In the genomic region with DNA sequence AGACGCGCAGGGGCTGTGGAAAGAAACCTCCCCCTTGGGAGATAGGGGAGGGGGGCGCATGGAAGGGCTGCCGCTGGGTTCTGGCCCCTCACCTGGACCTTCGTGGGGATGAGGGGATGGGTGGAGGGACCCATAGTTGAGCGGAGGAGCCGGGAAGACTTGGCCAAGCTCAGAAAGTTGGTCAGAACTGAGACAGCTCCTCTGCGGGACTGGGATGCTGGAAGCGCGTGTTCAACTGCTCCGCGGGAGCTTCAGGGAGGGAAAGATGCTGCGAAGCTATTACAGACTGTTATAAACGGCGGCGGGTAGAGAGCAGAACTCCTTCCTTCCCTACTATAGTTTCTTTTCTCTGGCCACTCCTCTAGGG, we compare ENCODE assay signal across 13 cellular contexts. TPM values are rescaled to one million over a fixed set of nuclear protein-coding genes. Genes with fewer than 3 reads are reported as not detected.
A peak's percentile ranks its signal among the peaks of the same experiment; 100 is the strongest.
DNase-seq lines count a peak whose midpoint lies in the region; ATAC-seq lines count a peak whose summit lies in the region.
"Had no signal": no experiment of that assay in that cellular context is flagged by ENCODE, and none has a peak within 500 bp of the region (broad histone marks: within the 10 kb centered on the region; RNA-seq: fewer than 3 reads in every experiment).

No MANE protein-coding gene starts in this region.

- peaks cover 58% of the 10 kb centered on the region for H3K27me3 ChIP-seq in NT2/D1 (ENCODE audit: insufficient read depth, insufficient read length)

- 0 out of 2 replicates have a peak, but pooled peaks cover 4% of the 10 kb centered on the region for H3K4me1 ChIP-seq in ES-I3 (ENCODE audit: insufficient read depth, low read length)
- no peaks in the 10 kb centered on the region for H3K4me1 ChIP-seq in NT2/D1 (ENCODE audit: insufficient read depth, insufficient read length)
- H3K4me1 ChIP-seq: left lung, parathyroid adenoma had no signal

- ATAC-seq in effector memory CD8-positive, alpha-beta T cell (replicated peaks), result no peak
- ATAC-seq: left lung; stimulated activated naive CD8-positive, alpha-beta T cell treated with anti-CD3 and anti-CD28 coated beads, Interleukin-15, Interleukin-2, amounts not matched to agents 100 U/mL and 50 U/mL, for 24 hours had no signal

- H3K4me3 ChIP-seq in NT2/D1 (ENCODE audit: insufficient read length, low read depth), result peak overlapping the region; percentile 55
- H3K4me3 ChIP-seq: coronary artery, left lung had no signal

- H3K27me3 Mint-ChIP-seq in effector memory CD8-positive, alpha-beta T cell, result peaks cover 11 to 20% of the 10 kb centered on the region in 2 donors

- H3K36me3 Mint-ChIP-seq in effector memory CD8-positive, alpha-beta T cell (ENCODE audit: insufficient read depth), result no peaks in the 10 kb centered on the region
- H3K36me3 Mint-ChIP-seq: CD4-positive, CD25-positive, alpha-beta regulatory T cell had no signal

- H3K27ac Mint-ChIP-seq in effector memory CD8-positive, alpha-beta T cell, result no peak overlapping the region
- H3K27ac Mint-ChIP-seq: CD4-positive, CD25-positive, alpha-beta regulatory T cell had no signal

- H3K36me3 ChIP-seq in ES-I3 (ENCODE audit: insufficient read depth, low read length) (no peaks in the 10 kb centered on the region), NT2/D1 (ENCODE audit: insufficient read depth, insufficient read length, low read length) (no peaks in the 10 kb centered on the region)
- H3K36me3 ChIP-seq: left lung had no signal

- H3K9ac ChIP-seq in ES-I3 (ENCODE audit: low read depth, low read length), result peak overlapping the region; percentile 75
- peak overlapping the region; percentile 38 for H3K9ac ChIP-seq in NT2/D1 (ENCODE audit: insufficient read length, low read depth)
- H3K9ac ChIP-seq: parathyroid adenoma had no signal

- no peaks in the 10 kb centered on the region; the same call in 1 of the 2 replicates for H3K9me3 ChIP-seq in ES-I3 (ENCODE audit: control insufficient read depth, insufficient read depth, low read length)
- H3K9me3 ChIP-seq in NT2/D1 (ENCODE audit: insufficient read depth, low read length), result peaks cover 8% of the 10 kb centered on the region; the same call in 1 of the 2 replicates

- DNase-seq in NT2/D1 (ENCODE audit: low read depth, low spot score), result no peak
- peak; percentile 12 for DNase-seq in hepatic stellate cell (ENCODE audit: low spot score)
- DNase-seq in retina, result peak; percentile 83
- DNase-seq in hippocampal formation (lab: John Stamatoyannopoulos, UW), result no peak
- no peak for DNase-seq in occipital lobe (lab: John Stamatoyannopoulos, UW)
- no peak for DNase-seq in effector memory CD8-positive, alpha-beta T cell
- DNase-seq in stimulated activated CD4-positive, alpha-beta T cell treated with anti-CD3 and anti-CD28 coated beads, Interleukin-4, amount 100 ng/mL, for 24 hours, result no peak
- DNase-seq: CD4-positive, CD25-positive, alpha-beta regulatory T cell; stimulated activated naive CD8-positive, alpha-beta T cell treated with anti-CD3 and anti-CD28 coated beads, Interleukin-15, Interleukin-2, amounts not matched to agents 100 U/mL and 50 U/mL, for 24 hours had no signal

- H3K4me1 Mint-ChIP-seq in effector memory CD8-positive, alpha-beta T cell (ENCODE audit: low read depth in 2 of 2), result no peaks in the 10 kb centered on the region
- H3K4me1 Mint-ChIP-seq: CD4-positive, CD25-positive, alpha-beta regulatory T cell had no signal

- no peak overlapping the region for H3K4me3 Mint-ChIP-seq in effector memory CD8-positive, alpha-beta T cell
- H3K4me3 Mint-ChIP-seq: CD4-positive, CD25-positive, alpha-beta regulatory T cell had no signal

- H3K9me3 Mint-ChIP-seq in effector memory CD8-positive, alpha-beta T cell, result peaks cover 0 to 3% of the 10 kb centered on the region in 2 donors

RNA-seq across cellular contexts. Expression of gene SYNPR, which starts 0.9 kb away (rescaled TPM):
- total RNA-seq in occipital lobe, result 56.5 TPM
- total RNA-seq: CD4-positive, CD25-positive, alpha-beta regulatory T cell; left lung had no signal

Comparison
In these comparisons a context has a peak if more than half of its experiments do, and no peak if none do; other contexts are left out.
1. DNase-seq: peak in hepatic stellate cell (single experiment) and retina (single experiment); none in NT2/D1 (single experiment), hippocampal formation (0 of 2), occipital lobe (single experiment), effector memory CD8-positive, alpha-beta T cell (0 of 3) and stimulated activated CD4-positive, alpha-beta T cell treated with anti-CD3 and anti-CD28 coated beads, Interleukin-4, amount 100 ng/mL, for 24 hours (single experiment).